Comparison of ENCODE assay signal across 21 cellular contexts in genomic region chr9:90489066-90489465, GRCh38.
"Had no signal": no experiment of that assay in that cellular context is flagged by ENCODE, and none has a peak within 500 bp of the region (broad histone marks: within the 10 kb centered on the region; RNA-seq: fewer than 3 reads in every experiment).

No MANE protein-coding gene starts in this region.

- ATAC-seq: effector memory CD8-positive, alpha-beta T cell; esophagus mucosa; foreskin keratinocyte; gastrocnemius medialis; gastroesophageal sphincter; heart left ventricle; heart right ventricle had no signal

- H3K4me1 Mint-ChIP-seq: endodermal cell had no signal

- H3K4me3 Mint-ChIP-seq: dendritic cell treated with granulocyte-macrophage colony-stimulating factor and Interleukin-4, amounts not matched to agents 40 ng/mL and 50 ng/mL, for 4 days; effector memory CD8-positive, alpha-beta T cell; endodermal cell had no signal

- DNase-seq: colonic mucosa; cortex of kidney; dermis blood vessel endothelial cell; dorsolateral prefrontal cortex; effector CD4-positive, alpha-beta T cell; effector CD8-positive, alpha-beta T cell; effector memory CD4-positive, alpha-beta T cell; effector memory CD8-positive, alpha-beta T cell; endodermal cell; erythroblast; esophagus squamous epithelium; foreskin fibroblast; foreskin keratinocyte; foreskin melanocyte; gastrocnemius medialis; glutamatergic neuron; heart left ventricle; heart right ventricle had no signal

- H3K27ac Mint-ChIP-seq: dendritic cell treated with granulocyte-macrophage colony-stimulating factor and Interleukin-4, amounts not matched to agents 40 ng/mL and 50 ng/mL, for 4 days; effector memory CD8-positive, alpha-beta T cell; endodermal cell had no signal
